17 cellular contexts compared by ENCODE assay signal in genomic region chr5:141496038-141496437, GRCh38. TPM values are rescaled to one million over a fixed set of nuclear protein-coding genes. Genes with fewer than 3 reads are reported as not detected.
DNase-seq lines count a peak whose midpoint lies in the region; TF ChIP-seq lines count a peak whose summit lies in the region.
"Had no signal": no experiment of that assay in that cellular context is flagged by ENCODE, and none has a peak within 500 bp of the region (broad histone marks: within the 10 kb centered on the region; RNA-seq: fewer than 3 reads in every experiment).

No MANE protein-coding gene starts in this region.

- H3K4me1 ChIP-seq in HUES64 (ENCODE audit: insufficient read depth, low read length) (peaks cover 32% of the 10 kb centered on the region), skeletal muscle satellite cell (ENCODE audit: control insufficient read depth, insufficient read depth, low read length) (peaks cover 35% of the 10 kb centered on the region), left ventricle myocardium inferior (peaks cover 36% of the 10 kb centered on the region)
- H3K4me1 ChIP-seq: HAP-1 had no signal

- peak overlapping the region; percentile 25 for H3K4me2 ChIP-seq in skeletal muscle satellite cell (ENCODE audit: low read length)

- H3K4me3 ChIP-seq in HUES64 (ENCODE audit: low read length) (peak overlapping the region; percentile 43; the same call in 1 of the 2 replicates), skeletal muscle satellite cell (ENCODE audit: low read length) (no peak overlapping the region), left ventricle myocardium inferior (no peak overlapping the region)
- H3K4me3 ChIP-seq: ascending aorta, HAP-1 had no signal

- 7% methylated on average over 4 of the region's 4 CpGs for WGBS in HUES64

- H3K27ac ChIP-seq in HUES64 (ENCODE audit: low read depth, low read length) (peak overlapping the region; percentile 91), left ventricle myocardium inferior (replicated peaks) (no peak overlapping the region)

- TF ChIP-seq CTCF in left ventricle myocardium inferior (IDR thresholded peaks at IDR 0.05; ENCODE audit: borderline replicate concordance), result no peak

- H3K36me3 ChIP-seq in HUES64 (ENCODE audit: insufficient read depth, low read length) (peaks cover 10% of the 10 kb centered on the region; the same call in 1 of the 2 replicates), skeletal muscle satellite cell (ENCODE audit: insufficient read depth, low read length) (peaks cover 22% of the 10 kb centered on the region), left ventricle myocardium inferior (peaks cover 62% of the 10 kb centered on the region)
- H3K36me3 ChIP-seq: HAP-1 had no signal

- peak; percentile 80 for DNase-seq in astrocyte of the hippocampus (ENCODE audit: low read depth, low spot score)
- DNase-seq in iPS-NIHi7 (ENCODE audit: extremely low spot score), result peak; percentile 63
- no peak for DNase-seq in stimulated activated naive CD4-positive, alpha-beta T cell (lab: John Stamatoyannopoulos, UW)
- DNase-seq in left ventricle myocardium inferior, result no peak
- DNase-seq in NCI-H1694 treated with DMSO at 0.1 percent for 48 hours (lab: John Stamatoyannopoulos, UW), result no peak
- DNase-seq in glomerular visceral epithelial cell (ENCODE audit: extremely low spot score), result no peak
- DNase-seq: activated effector memory CD4-positive, alpha-beta T cell treated with anti-CD3 and anti-CD28 coated beads, Interleukin-2, amount 50 U/mL, for 16 hours; CD4-positive, alpha-beta memory T cell; effector memory CD8-positive, alpha-beta T cell; foreskin fibroblast; left cardiac atrium; natural killer cell; NK-92 treated with Interleukin-12 subunit alpha and Interleukin-12 subunit beta, amount 100 ng/mL, for 24 hours had no signal

- H3K9me3 ChIP-seq in HUES64 (ENCODE audit: insufficient read depth, low read depth, low read length) (no peaks in the 10 kb centered on the region), skeletal muscle satellite cell (replicated peaks; ENCODE audit: low read length) (no peaks in the 10 kb centered on the region), left ventricle myocardium inferior (replicated peaks) (no peaks in the 10 kb centered on the region)
- H3K9me3 ChIP-seq: ascending aorta, HAP-1 had no signal

- H3K9ac ChIP-seq in HUES64 (ENCODE audit: low read depth, low read length) (no peak overlapping the region), skeletal muscle satellite cell (ENCODE audit: low read depth, low read length) (peak overlapping the region; percentile 59)

- intact Hi-C loops in left ventricle myocardium inferior (cut with micrococcal nuclease), result no loop called here

- H3K27me3 ChIP-seq in HUES64 (ENCODE audit: insufficient read depth, low read length) (no peaks in the 10 kb centered on the region), skeletal muscle satellite cell (ENCODE audit: control insufficient read depth, insufficient read depth, low read length) (no peaks in the 10 kb centered on the region), left ventricle myocardium inferior (ENCODE audit: low read depth) (no peaks in the 10 kb centered on the region)
- H3K27me3 ChIP-seq: ascending aorta had no signal

RNA-seq across cellular contexts. Expression of gene PCDHGC5, which starts 7.2 kb away (rescaled TPM):
- 1.1 TPM for polyA plus RNA-seq in HUES64 (2013, experiment 1 of 2)
- polyA plus RNA-seq in HUES64 (2013, experiment 2 of 2), result 1.1 TPM
- total RNA-seq in skeletal muscle satellite cell (2012; rRNA removed), result 2.0 and 3.3 TPM in 2 replicates
- total RNA-seq in left ventricle myocardium inferior, result 2.9 TPM
- total RNA-seq: CD4-positive, alpha-beta memory T cell had no signal
- polyA plus RNA-seq: CD4-positive, alpha-beta memory T cell had no signal

RNA-seq across cellular contexts. Expression of gene PCDHGC4, which starts 11.2 kb away (rescaled TPM):
- 16.4 TPM for polyA plus RNA-seq in HUES64 (2013, experiment 1 of 2)
- polyA plus RNA-seq in HUES64 (2013, experiment 2 of 2), result 20.7 TPM
- 1.1 and 1.3 TPM in 2 replicates for total RNA-seq in skeletal muscle satellite cell (2012; rRNA removed)
- 1.8 TPM for total RNA-seq in left ventricle myocardium inferior
- total RNA-seq: CD4-positive, alpha-beta memory T cell had no signal

RNA-seq across cellular contexts. Expression of gene PCDHGC3, which starts 20.3 kb away (rescaled TPM):
- polyA plus RNA-seq in HUES64 (2013, experiment 1 of 2), result 34.6 TPM
- polyA plus RNA-seq in HUES64 (2013, experiment 2 of 2), result 46.7 TPM
- total RNA-seq in skeletal muscle satellite cell (2012; rRNA removed), result 30.9 and 44.6 TPM in 2 replicates
- total RNA-seq in left ventricle myocardium inferior, result 15.6 TPM

Comparison
In these comparisons a context has a peak if more than half of its experiments do, and no peak if none do; other contexts are left out.
1. DNase-seq: peak in astrocyte of the hippocampus (single experiment) and iPS-NIHi7 (single experiment); none in stimulated activated naive CD4-positive, alpha-beta T cell (0 of 6), left ventricle myocardium inferior (single experiment), NCI-H1694 treated with DMSO at 0.1 percent for 48 hours (single experiment) and glomerular visceral epithelial cell (single experiment).